In the genomic region with DNA sequence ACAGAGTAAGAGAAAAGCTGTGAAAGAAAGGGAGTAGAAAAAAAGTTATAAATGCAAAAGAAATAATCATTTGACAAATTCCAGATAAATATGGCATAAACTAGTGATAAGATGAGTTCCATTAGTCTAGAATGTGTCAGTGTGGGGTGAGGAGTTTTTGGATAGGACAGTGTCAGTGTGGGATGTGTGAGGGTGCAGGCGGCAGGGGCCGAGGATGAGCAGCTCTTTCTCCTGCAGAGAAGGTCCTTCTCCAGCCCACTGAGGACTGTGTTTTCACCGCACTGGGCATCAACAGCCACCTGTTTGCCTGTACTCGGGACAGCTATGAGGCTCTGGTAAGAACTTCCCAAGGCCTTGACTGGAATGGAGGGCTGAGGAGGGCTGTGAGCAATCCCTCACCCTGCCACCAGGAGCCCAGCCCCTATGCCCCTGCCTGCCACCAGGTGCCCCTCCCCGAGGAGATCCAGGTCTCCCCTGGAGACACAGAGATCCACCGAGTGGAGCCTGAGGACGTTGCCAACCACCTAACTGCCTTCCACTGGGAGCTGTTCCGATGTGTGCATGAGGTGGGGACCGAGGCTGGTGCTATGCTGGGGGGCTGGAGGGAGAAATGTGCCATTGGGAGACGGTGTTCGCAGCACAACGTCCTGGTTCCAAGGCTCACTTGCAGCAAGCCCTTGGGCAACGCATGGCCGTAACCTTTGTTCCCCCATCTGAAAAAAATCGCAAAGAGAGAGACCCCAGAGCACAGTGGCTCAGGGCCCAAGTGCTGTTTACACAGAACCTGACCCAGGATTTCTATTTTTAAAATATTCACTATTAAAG, we compare ENCODE assay signal across 8 cellular contexts. TPM values are rescaled to one million over a fixed set of nuclear protein-coding genes. Genes with fewer than 3 reads are reported as not detected.
DNase-seq lines count a peak whose midpoint lies in the region; ATAC-seq and TF ChIP-seq lines count a peak whose summit lies in the region.

No MANE protein-coding gene starts in this region.

- H3K27me3 ChIP-seq in DOHH2 (ENCODE audit: control insufficient read depth, low read length), result no peaks in the 10 kb centered on the region

- peaks cover 3% of the 10 kb centered on the region for H3K36me3 Mint-ChIP-seq in type B pancreatic cell

- 0 out of 2 replicates have a peak, but pooled peaks cover 2% of the 10 kb centered on the region for H3F3A ChIP-seq in DOHH2 (ENCODE audit: control insufficient read depth, insufficient read depth)

- ATAC-seq in HG02938 (IDR thresholded peaks at IDR 0.05; ENCODE audit: unreplicated experiment), result no peak

- DNase-seq in NCI-H1436 treated with DMSO at 0.1 percent for 48 hours (lab: John Stamatoyannopoulos, UW) (peak; percentile 10), iPS-NIHi7 (ENCODE audit: extremely low spot score) (peak; percentile 81), type B pancreatic cell (ENCODE audit: extremely low spot score, unreplicated experiment) (no peak), CD1c-positive myeloid dendritic cell (ENCODE audit: extremely low spot score) (no peak), foreskin melanocyte (no peak)
- DNase-seq in activated naive CD4-positive, alpha-beta T cell treated with Interleukin-2 at 50 U/mL for 16 hours, result peak; percentile 18

- peaks cover 34% of the 10 kb centered on the region for H3K4me1 ChIP-seq in DOHH2 (ENCODE audit: control insufficient read depth, low read length)

- H3K9me2 ChIP-seq in DOHH2 (replicated peaks; ENCODE audit: control insufficient read depth, low read length), result no peaks in the 10 kb centered on the region

- no peaks in the 10 kb centered on the region for H3K9me3 Mint-ChIP-seq in type B pancreatic cell

- H3K36me3 ChIP-seq in DOHH2 (ENCODE audit: control insufficient read depth, low read length), result no peaks in the 10 kb centered on the region

- H3K4me2 ChIP-seq in DOHH2 (ENCODE audit: low read length), result peak overlapping the region; percentile 72

- H3K79me2 ChIP-seq in DOHH2 (ENCODE audit: control insufficient read depth, low read length), result no peaks in the 10 kb centered on the region

- H3K9me3 ChIP-seq in DOHH2 (ENCODE audit: control insufficient read depth, insufficient read depth, low read length), result no peaks in the 10 kb centered on the region

- peak; percentile 64 for TF ChIP-seq CTCF in DOHH2 (IDR thresholded peaks at IDR 0.05; ENCODE audit: low read depth, low read length, poor library complexity, severe bottlenecking)
- peak; percentile 72 for TF ChIP-seq CTCF in type B pancreatic cell (conservative IDR thresholded peaks at IDR 0.05)

- H3K4me3 ChIP-seq in DOHH2 (ENCODE audit: low read length), result peak overlapping the region; percentile 22

- no peak overlapping the region for H3K27ac ChIP-seq in DOHH2 (ENCODE audit: low read depth, low read length)

- peaks cover 4% of the 10 kb centered on the region for H3K4me1 Mint-ChIP-seq in type B pancreatic cell (ENCODE audit: unreplicated experiment)

- H3K27ac Mint-ChIP-seq in type B pancreatic cell, result no peak overlapping the region

- peaks cover 4% of the 10 kb centered on the region for H3K27me3 Mint-ChIP-seq in type B pancreatic cell

- H4K20me1 ChIP-seq in DOHH2 (ENCODE audit: control insufficient read depth, insufficient read depth, low read depth, low read length), result no peaks in the 10 kb centered on the region

- peak overlapping the region; percentile 81 for H3K4me3 Mint-ChIP-seq in type B pancreatic cell

RNA-seq across cellular contexts. Expression of a gene that starts 13.1 kb away (rescaled TPM):
- 9.9 and 18.6 TPM in 2 replicates for total RNA-seq in type B pancreatic cell (ENCODE audit: low replicate concordance)

RNA-seq across cellular contexts. Expression of a gene that starts 28.7 kb away (rescaled TPM):
- 27.2 and 35.3 TPM in 2 replicates for total RNA-seq in type B pancreatic cell (ENCODE audit: low replicate concordance)

RNA-seq across cellular contexts. Expression of a gene that starts 50.1 kb away (rescaled TPM):
- total RNA-seq in type B pancreatic cell (ENCODE audit: low replicate concordance), result 63.0 and 101 TPM in 2 replicates

Comparison
In these comparisons a context has a peak if more than half of its experiments do, and no peak if none do; other contexts are left out.
1. DNase-seq: peak in NCI-H1436 treated with DMSO at 0.1 percent for 48 hours (single experiment), activated naive CD4-positive, alpha-beta T cell treated with Interleukin-2 at 50 U/mL for 16 hours (single experiment) and iPS-NIHi7 (single experiment); none in type B pancreatic cell (single experiment), CD1c-positive myeloid dendritic cell (single experiment) and foreskin melanocyte (single experiment).